11 cellular contexts compared by ENCODE assay signal in the genomic region with DNA sequence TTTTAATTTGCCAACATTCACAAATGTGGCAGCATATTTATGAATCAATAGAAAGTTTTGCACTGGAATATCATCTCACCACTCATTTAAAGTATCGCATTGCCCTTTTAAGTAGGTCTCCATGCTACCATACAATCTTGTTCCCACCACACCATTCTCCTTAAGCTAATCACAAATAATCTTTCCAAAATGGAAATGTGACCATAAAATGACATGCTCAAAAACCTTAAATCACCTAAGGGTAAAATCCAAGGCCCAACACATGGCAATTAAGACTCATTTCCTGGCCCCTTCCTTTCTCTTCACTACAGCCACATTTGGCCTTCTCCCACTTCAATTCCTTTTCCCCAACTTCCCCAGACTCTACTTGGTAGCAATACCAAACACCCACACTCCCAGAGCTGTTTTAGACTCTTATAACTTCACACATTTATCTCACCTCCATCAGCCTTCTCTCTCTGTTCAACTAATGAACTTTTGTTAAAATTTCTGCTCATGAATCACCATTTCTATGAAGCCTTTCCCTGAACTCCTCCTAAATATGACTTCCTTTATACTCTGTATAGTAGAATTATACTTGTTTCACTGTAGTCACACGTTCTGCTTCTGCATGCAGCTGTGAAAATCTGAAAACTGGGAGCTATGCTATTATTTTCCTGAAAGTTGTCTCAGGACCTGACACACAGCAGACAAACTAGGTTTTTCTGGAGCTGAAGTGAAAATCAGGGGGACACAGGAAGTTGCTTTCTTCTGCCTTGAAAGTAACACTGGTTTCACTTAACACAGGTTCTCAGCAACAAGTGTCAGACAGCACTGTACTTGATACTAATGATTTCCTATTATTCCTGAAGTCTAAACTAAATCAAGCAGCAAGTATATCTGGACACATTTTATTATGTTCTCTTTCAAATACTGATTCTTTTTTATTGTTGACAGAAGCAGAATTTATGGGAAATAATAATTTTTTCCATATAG.
DNase-seq lines count a peak whose midpoint lies in the region; ATAC-seq and TF ChIP-seq lines count a peak whose summit lies in the region.
"Had no signal": no experiment of that assay in that cellular context is flagged by ENCODE, and none has a peak within 500 bp of the region (broad histone marks: within the 10 kb centered on the region; RNA-seq: fewer than 3 reads in every experiment).

No MANE protein-coding gene starts in this region.

- H3K4me1 ChIP-seq in gastroesophageal sphincter: peaks cover 0 to 14% (median 0%) of the 10 kb centered on the region in 3 donors
- no peaks in the 10 kb centered on the region for H3K4me1 ChIP-seq in effector memory CD4-positive, alpha-beta T cell (ENCODE audit: control insufficient read depth, insufficient read depth, low read length, poor library complexity, severe bottlenecking)

- no peaks in the 10 kb centered on the region for H3K27me3 Mint-ChIP-seq in activated CD8-positive, alpha-beta T cell treated with anti-CD3 and anti-CD28 coated beads for 36 hours
- H3K27me3 Mint-ChIP-seq in osteocyte (ENCODE audit: unreplicated experiment): no peaks in the 10 kb centered on the region
- H3K27me3 Mint-ChIP-seq: activated CD4-positive, alpha-beta T cell treated with anti-CD3 and anti-CD28 coated beads, Interleukin-2, amount 10 ng/mL, durations not matched to agents 7 days and 5 days had no signal

- H3K36me3 ChIP-seq in gastroesophageal sphincter (peaks cover 0 to 2% of the 10 kb centered on the region in 2 donors), MG63 (no peaks in the 10 kb centered on the region)
- no peaks in the 10 kb centered on the region for H3K36me3 ChIP-seq in effector memory CD4-positive, alpha-beta T cell (ENCODE audit: control insufficient read depth, insufficient read depth, low read length)

- POLR2A ChIA-PET in activated CD8-positive, alpha-beta T cell treated with anti-CD3 and anti-CD28 coated beads for 36 hours (lab: Charles Lee): interaction anchor here (0.9 to 1.5 kb wide), 5 partner anchors 12 to 70 kb away, joined by 3 to 5 read pairs (median 3); no protein-coding TSS in a partner anchor

- no peak overlapping the region for H3K27ac ChIP-seq in gastroesophageal sphincter
- H3K27ac ChIP-seq in effector memory CD4-positive, alpha-beta T cell (ENCODE audit: insufficient read depth, low read length, poor library complexity, severe bottlenecking): no peak overlapping the region

- no peak overlapping the region for H3K4me3 ChIP-seq in gastroesophageal sphincter
- H3K4me3 ChIP-seq in effector memory CD4-positive, alpha-beta T cell (ENCODE audit: insufficient read depth, low read depth, low read length, poor library complexity, severe bottlenecking): no peak overlapping the region
- no peak overlapping the region for H3K4me3 ChIP-seq in MG63

- H3K9me3 ChIP-seq in gastroesophageal sphincter (no peaks in the 10 kb centered on the region), MG63 (no peaks in the 10 kb centered on the region)
- no peaks in the 10 kb centered on the region for H3K9me3 ChIP-seq in effector memory CD4-positive, alpha-beta T cell (ENCODE audit: control insufficient read depth, low read length)

- H3K27ac Mint-ChIP-seq in activated CD8-positive, alpha-beta T cell treated with anti-CD3 and anti-CD28 coated beads for 36 hours: peak overlapping the region; percentile 97
- no peak overlapping the region for H3K27ac Mint-ChIP-seq in osteocyte (ENCODE audit: unreplicated experiment)
- H3K27ac Mint-ChIP-seq: activated CD4-positive, alpha-beta T cell treated with anti-CD3 and anti-CD28 coated beads, Interleukin-2, amount 10 ng/mL, durations not matched to agents 7 days and 5 days had no signal

- H3K4me1 Mint-ChIP-seq in activated CD8-positive, alpha-beta T cell treated with anti-CD3 and anti-CD28 coated beads for 36 hours (ENCODE audit: low read depth): peaks cover 63% of the 10 kb centered on the region
- H3K4me1 Mint-ChIP-seq in osteocyte (ENCODE audit: unreplicated experiment): peaks cover 3% of the 10 kb centered on the region

- H3K36me3 Mint-ChIP-seq in activated CD8-positive, alpha-beta T cell treated with anti-CD3 and anti-CD28 coated beads for 36 hours (ENCODE audit: low read depth): peaks cover 3% of the 10 kb centered on the region
- H3K36me3 Mint-ChIP-seq in osteocyte (ENCODE audit: unreplicated experiment): peaks cover 2% of the 10 kb centered on the region

- no peaks in the 10 kb centered on the region for H3K27me3 ChIP-seq in gastroesophageal sphincter
- H3K27me3 ChIP-seq in effector memory CD4-positive, alpha-beta T cell (replicated peaks; ENCODE audit: control insufficient read depth, insufficient read depth, low read length, poor library complexity, severe bottlenecking): no peaks in the 10 kb centered on the region
- no peaks in the 10 kb centered on the region for H3K27me3 ChIP-seq in MG63

- TF ChIP-seq CTCF in activated CD8-positive, alpha-beta T cell treated with anti-CD3 and anti-CD28 coated beads for 36 hours (IDR thresholded peaks at IDR 0.05): no peak
- TF ChIP-seq CTCF in gastroesophageal sphincter (IDR thresholded peaks at IDR 0.05) (no peak), osteocyte (IDR thresholded peaks at IDR 0.05) (no peak)

- intact Hi-C loops in activated CD8-positive, alpha-beta T cell treated with anti-CD3 and anti-CD28 coated beads for 36 hours (cut with micrococcal nuclease): no loop called here

- no peak for TF ChIP-seq POLR2A in gastroesophageal sphincter (IDR thresholded peaks at IDR 0.05)

- H3K9me3 Mint-ChIP-seq in activated CD8-positive, alpha-beta T cell treated with anti-CD3 and anti-CD28 coated beads for 36 hours: no peaks in the 10 kb centered on the region
- H3K9me3 Mint-ChIP-seq in osteocyte (ENCODE audit: unreplicated experiment): no peaks in the 10 kb centered on the region
- H3K9me3 Mint-ChIP-seq: activated CD4-positive, alpha-beta T cell treated with anti-CD3 and anti-CD28 coated beads, Interleukin-2, amount 10 ng/mL, durations not matched to agents 7 days and 5 days had no signal

- ATAC-seq in GM19455 (IDR thresholded peaks at IDR 0.05; ENCODE audit: unreplicated experiment) (peak; percentile 64), HG03095 (IDR thresholded peaks at IDR 0.05; ENCODE audit: unreplicated experiment) (peak; percentile 44), gastroesophageal sphincter (no peak)
- peak; percentile 67 for ATAC-seq in activated CD8-positive, alpha-beta T cell treated with anti-CD3 and anti-CD28 coated beads for 36 hours
- ATAC-seq: HCT116 had no signal

- 61 to 67% methylated on average over 2 of the region's 2 CpGs for WGBS in gastroesophageal sphincter (ENCODE audit: low coverage in 1 of 2), 2 donors

- TF ChIP-seq EP300 in gastroesophageal sphincter (IDR thresholded peaks at IDR 0.05): no peak

- DNase-seq in EH (ENCODE audit: low read depth) (peak; percentile 2), MG63 (no peak), osteocyte (ENCODE audit: extremely low spot score, unreplicated experiment) (no peak)
- no peak for DNase-seq in activated CD8-positive, alpha-beta T cell treated with anti-CD3 and anti-CD28 coated beads for 36 hours
- no peak for DNase-seq in effector memory CD4-positive, alpha-beta T cell
- DNase-seq: activated CD4-positive, alpha-beta T cell treated with anti-CD3 and anti-CD28 coated beads, Interleukin-2, amount 10 ng/mL, durations not matched to agents 7 days and 5 days; NCI-H524 had no signal

- CTCF ChIA-PET in activated CD8-positive, alpha-beta T cell treated with anti-CD3 and anti-CD28 coated beads for 36 hours (lab: Charles Lee): interaction anchor here (0.6 to 1.2 kb wide), 3 partner anchors 15 to 668 kb away, joined by 3 read pairs; no protein-coding TSS in a partner anchor

- H3K4me3 Mint-ChIP-seq in activated CD8-positive, alpha-beta T cell treated with anti-CD3 and anti-CD28 coated beads for 36 hours: peak overlapping the region; percentile 49
- no peak overlapping the region for H3K4me3 Mint-ChIP-seq in osteocyte (ENCODE audit: unreplicated experiment)
- H3K4me3 Mint-ChIP-seq: activated CD4-positive, alpha-beta T cell treated with anti-CD3 and anti-CD28 coated beads, Interleukin-2, amount 10 ng/mL, durations not matched to agents 7 days and 5 days had no signal
